ENCODE assay signal across 8 cellular contexts in genomic region chr3:133448478-133449122, GRCh38. TPM values are rescaled to one million over a fixed set of nuclear protein-coding genes. Genes with fewer than 3 reads are reported as not detected.
DNase-seq lines count a peak whose midpoint lies in the region; ATAC-seq lines count a peak whose summit lies in the region.

No MANE protein-coding gene starts in this region.

- DNase-seq in NCI-H526 treated with DMSO at 0.1 percent for 48 hours (lab: John Stamatoyannopoulos, UW): peak; percentile 16
- DNase-seq in NCI-H1105 treated with DMSO at 0.1 percent for 48 hours (lab: John Stamatoyannopoulos, UW): no peak
- no peak for DNase-seq in NCI-H2107 treated with DMSO at 0.1 percent for 48 hours (lab: John Stamatoyannopoulos, UW; ENCODE audit: unreplicated experiment)
- no peak for DNase-seq in NCI-H524 (lab: John Stamatoyannopoulos, UW)
- DNase-seq in NCI-H2081 (lab: John Stamatoyannopoulos, UW): no peak

- ATAC-seq in GM18517 (IDR thresholded peaks at IDR 0.05; ENCODE audit: unreplicated experiment): peak; percentile 87
- ATAC-seq in HG02588 (IDR thresholded peaks at IDR 0.05; ENCODE audit: unreplicated experiment): peak; percentile 90
- peak; percentile 53 for ATAC-seq in esophagus mucosa

RNA-seq across cellular contexts. Expression of gene BFSP2, which starts 48.7 kb away (rescaled TPM):
- not detected for total RNA-seq in esophagus mucosa
